ENCODE assay signal across 1 cellular context in genomic region chr12:6430124-6430989, GRCh38.
TF ChIP-seq lines count a peak whose summit lies in the region.

No MANE protein-coding gene starts in this region.

TF ChIP-seq in HepG2, 621 proteins besides CTCF, POLR2A, EP300 and RAD21 (continued from another document and continues in another):
- no peak for TF ChIP-seq ZNF33A (CRISPR knock-in tag; IDR thresholded peaks at IDR 0.05; ENCODE audit: borderline replicate concordance)
- no peak for TF ChIP-seq ZNF747 (CRISPR knock-in tag; IDR thresholded peaks at IDR 0.05; ENCODE audit: borderline replicate concordance)
- TF ChIP-seq ZNF451 (CRISPR knock-in tag; IDR thresholded peaks at IDR 0.05) = no peak
- TF ChIP-seq ZNF879 (CRISPR knock-in tag; IDR thresholded peaks at IDR 0.05) = no peak
- TF ChIP-seq TEF (CRISPR knock-in tag; IDR thresholded peaks at IDR 0.05) = 0 out of 2 replicates have a peak, but pooled peaks have one; percentile 40
- no peak for TF ChIP-seq HIC2 (CRISPR knock-in tag; IDR thresholded peaks at IDR 0.05; ENCODE audit: low read depth)
- TF ChIP-seq SOX5 (CRISPR knock-in tag; IDR thresholded peaks at IDR 0.05; ENCODE audit: borderline replicate concordance) = 0 out of 2 replicates have a peak, but pooled peaks have one; percentile 12
- no peak for TF ChIP-seq LCORL (IDR thresholded peaks at IDR 0.05)
- TF ChIP-seq LCORL (CRISPR knock-in tag; IDR thresholded peaks at IDR 0.05) = 0 out of 2 replicates have a peak, but pooled peaks have one; percentile 37
- no peak for TF ChIP-seq ZSCAN21 (CRISPR knock-in tag; IDR thresholded peaks at IDR 0.05; ENCODE audit: borderline replicate concordance)
- TF ChIP-seq ZNF337 (CRISPR knock-in tag; IDR thresholded peaks at IDR 0.05; ENCODE audit: borderline replicate concordance, low read depth) = no peak
- no peak for TF ChIP-seq TBP (CRISPR knock-in tag; IDR thresholded peaks at IDR 0.05)
- no peak for TF ChIP-seq ZNF274 (CRISPR knock-in tag; IDR thresholded peaks at IDR 0.05)
- TF ChIP-seq CEBPG (CRISPR knock-in tag; IDR thresholded peaks at IDR 0.05) = 0 out of 2 replicates have a peak, but pooled peaks have one; percentile 26
- no peak for TF ChIP-seq KDM5A (IDR thresholded peaks at IDR 0.05; ENCODE audit: borderline replicate concordance, low read length)
- TF ChIP-seq SMYD3 (CRISPR knock-in tag; IDR thresholded peaks at IDR 0.05) = 0 out of 2 replicates have a peak, but pooled peaks have one; percentile 51
- TF ChIP-seq MYNN (CRISPR knock-in tag; IDR thresholded peaks at IDR 0.05; ENCODE audit: low read depth) = no peak
- TF ChIP-seq ZNF280D (CRISPR knock-in tag; IDR thresholded peaks at IDR 0.05) = no peak
- no peak for TF ChIP-seq AGO1 (IDR thresholded peaks at IDR 0.05; ENCODE audit: low read depth, low read length, poor library complexity, severe bottlenecking)
- no peak for TF ChIP-seq ATRX (CRISPR knock-in tag; IDR thresholded peaks at IDR 0.05; ENCODE audit: borderline replicate concordance)
- TF ChIP-seq CHD4 (IDR thresholded peaks at IDR 0.05; ENCODE audit: borderline replicate concordance, low read length) = no peak
- TF ChIP-seq ZNF713 (CRISPR knock-in tag; IDR thresholded peaks at IDR 0.05) = no peak
- no peak for TF ChIP-seq KAT7 (CRISPR knock-in tag; IDR thresholded peaks at IDR 0.05; ENCODE audit: borderline replicate concordance)
- TF ChIP-seq MED8 (CRISPR knock-in tag; IDR thresholded peaks at IDR 0.05; ENCODE audit: insufficient replicate concordance) = no peak
- TF ChIP-seq ZNF33B (CRISPR knock-in tag; IDR thresholded peaks at IDR 0.05) = no peak
- TF ChIP-seq SRSF9 (IDR thresholded peaks at IDR 0.05; ENCODE audit: borderline replicate concordance, insufficient read depth, low read depth, low read length, poor library complexity, severe bottlenecking) = no peak
- no peak for TF ChIP-seq E2F1 (CRISPR knock-in tag; IDR thresholded peaks at IDR 0.05)
- TF ChIP-seq CREM (IDR thresholded peaks at IDR 0.05) = no peak
- no peak for TF ChIP-seq CREM (CRISPR knock-in tag; IDR thresholded peaks at IDR 0.05)
- no peak for TF ChIP-seq POGK (CRISPR knock-in tag; conservative IDR thresholded peaks at IDR 0.05)
- TF ChIP-seq RCOR2 (CRISPR knock-in tag; IDR thresholded peaks at IDR 0.05) = no peak
- no peak for TF ChIP-seq ZNF225 (CRISPR knock-in tag; IDR thresholded peaks at IDR 0.05)
- TF ChIP-seq MEIS2 (CRISPR knock-in tag; IDR thresholded peaks at IDR 0.05) = no peak
- TF ChIP-seq ZSCAN25 (CRISPR knock-in tag; IDR thresholded peaks at IDR 0.05) = no peak
- no peak for TF ChIP-seq SIX1 (CRISPR knock-in tag; IDR thresholded peaks at IDR 0.05; ENCODE audit: borderline replicate concordance)
- no peak for TF ChIP-seq KLF6 (CRISPR knock-in tag; IDR thresholded peaks at IDR 0.05)
- TF ChIP-seq ZNF629 (CRISPR knock-in tag; conservative IDR thresholded peaks at IDR 0.05) = no peak
- no peak for TF ChIP-seq ERF (CRISPR knock-in tag; IDR thresholded peaks at IDR 0.05)
- TF ChIP-seq MYC (CRISPR knock-in tag; IDR thresholded peaks at IDR 0.05; ENCODE audit: borderline replicate concordance) = no peak
- TF ChIP-seq TBX3 (IDR thresholded peaks at IDR 0.05; ENCODE audit: borderline replicate concordance) = no peak
- no peak for TF ChIP-seq ZNF761 (CRISPR knock-in tag; conservative IDR thresholded peaks at IDR 0.05)
- no peak for TF ChIP-seq HES4 (CRISPR knock-in tag; IDR thresholded peaks at IDR 0.05; ENCODE audit: borderline replicate concordance)
- TF ChIP-seq U2AF1 (optimal IDR thresholded peaks at IDR 0.05; ENCODE audit: low read depth, low read length) = no peak
- no peak for TF ChIP-seq SRF (IDR thresholded peaks at IDR 0.05; ENCODE audit: low read depth, low read length)
- no peak for TF ChIP-seq ZKSCAN8 (CRISPR knock-in tag; IDR thresholded peaks at IDR 0.05; ENCODE audit: borderline replicate concordance)
- no peak for TF ChIP-seq AKAP8 (CRISPR knock-in tag; IDR thresholded peaks at IDR 0.05)
- no peak for TF ChIP-seq CREBL2 (CRISPR knock-in tag; IDR thresholded peaks at IDR 0.05; ENCODE audit: borderline replicate concordance)
- TF ChIP-seq MAFK (conservative IDR thresholded peaks at IDR 0.05 in 1 of 2, IDR thresholded peaks at IDR 0.05 in 1 of 2; ENCODE audit: low read length in 2 of 2) = peak; percentile 50 to 89
- TF ChIP-seq GATAD2A (CRISPR knock-in tag; IDR thresholded peaks at IDR 0.05) = peak; percentile 58; the same call in 1 of the 2 replicates
- TF ChIP-seq ZBTB34 (CRISPR knock-in tag; IDR thresholded peaks at IDR 0.05) = no peak
- no peak for TF ChIP-seq ZNF160 (CRISPR knock-in tag; IDR thresholded peaks at IDR 0.05)
- TF ChIP-seq ZNF224 (CRISPR knock-in tag; IDR thresholded peaks at IDR 0.05) = no peak
- no peak for TF ChIP-seq ELF1 (CRISPR knock-in tag; IDR thresholded peaks at IDR 0.05)
- no peak for TF ChIP-seq CHD2 (IDR thresholded peaks at IDR 0.05; ENCODE audit: low read depth, low read length)
- no peak for TF ChIP-seq KDM4B (CRISPR knock-in tag; IDR thresholded peaks at IDR 0.05)
- no peak for TF ChIP-seq ZNF503 (CRISPR knock-in tag; IDR thresholded peaks at IDR 0.05)
- TF ChIP-seq SOX6 (IDR thresholded peaks at IDR 0.05) = no peak
- TF ChIP-seq SOX6 (CRISPR knock-in tag; IDR thresholded peaks at IDR 0.05) = peak; percentile 37
- TF ChIP-seq ZHX1 (CRISPR knock-in tag; IDR thresholded peaks at IDR 0.05; ENCODE audit: low read depth) = no peak
